ENCODE assay signal across 1 cellular context in the genomic region with DNA sequence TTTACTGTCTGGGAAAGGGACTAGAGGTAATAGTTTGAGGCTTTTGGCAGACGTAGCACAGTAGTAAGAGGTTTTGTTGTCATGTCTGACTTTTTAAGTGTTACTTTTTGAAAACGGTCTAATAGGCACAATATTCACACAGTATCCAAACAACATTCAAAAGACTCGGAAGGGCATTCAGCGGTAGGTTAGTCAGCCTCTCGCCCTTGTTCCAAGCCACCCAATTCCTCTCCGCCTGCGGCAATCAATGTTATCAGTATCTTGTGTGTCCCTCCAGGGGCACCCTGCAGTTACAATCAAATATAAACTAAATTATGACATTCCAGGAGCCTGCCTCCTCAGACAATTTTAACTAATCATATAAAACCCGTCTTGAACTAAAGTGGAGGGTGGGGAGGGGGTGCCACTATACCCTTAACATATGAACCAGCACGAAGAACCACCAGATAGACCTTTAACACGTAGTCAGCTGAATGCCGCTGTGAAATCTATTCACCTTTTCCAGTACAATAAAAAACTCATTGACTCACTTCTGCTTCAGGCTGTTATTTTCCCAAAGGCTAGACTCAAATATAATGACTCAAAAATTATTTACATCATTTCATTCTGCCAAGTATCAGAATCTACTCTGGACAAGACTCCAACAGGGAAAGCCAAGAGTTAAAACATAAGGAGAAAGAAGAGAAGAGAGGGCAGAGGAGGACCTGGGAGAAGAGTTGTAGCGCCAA.
TF ChIP-seq lines count a peak whose summit lies in the region.

No MANE protein-coding gene starts in this region.

TF ChIP-seq in GM12878, 131 proteins besides CTCF, POLR2A, EP300 and RAD21:
- TF ChIP-seq SMC3 (IDR thresholded peaks at IDR 0.05; ENCODE audit: borderline replicate concordance, low read length): no peak
- TF ChIP-seq ZSCAN29 (IDR thresholded peaks at IDR 0.05): no peak
- no peak for TF ChIP-seq ETV6 (conservative IDR thresholded peaks at IDR 0.05 in 1 of 2, IDR thresholded peaks at IDR 0.05 in 1 of 2; ENCODE audit: borderline replicate concordance in 1 of 2, low read depth in 1 of 2)
- TF ChIP-seq NBN (IDR thresholded peaks at IDR 0.05): no peak
- no peak for TF ChIP-seq SREBF1 (IDR thresholded peaks at IDR 0.05; ENCODE audit: low read length)
- TF ChIP-seq SUPT20H (IDR thresholded peaks at IDR 0.05; ENCODE audit: borderline replicate concordance, control insufficient read depth, low read depth, low read length): no peak
- no peak for TF ChIP-seq E2F8 (IDR thresholded peaks at IDR 0.05; ENCODE audit: low read depth, partially characterized antibody)
- no peak for TF ChIP-seq SMARCA5 (IDR thresholded peaks at IDR 0.05)
- TF ChIP-seq WRNIP1 (IDR thresholded peaks at IDR 0.05; ENCODE audit: borderline replicate concordance, low read depth, low read length): no peak
- no peak for TF ChIP-seq STAT1 (conservative IDR thresholded peaks at IDR 0.05)
- TF ChIP-seq, protein P1, sequence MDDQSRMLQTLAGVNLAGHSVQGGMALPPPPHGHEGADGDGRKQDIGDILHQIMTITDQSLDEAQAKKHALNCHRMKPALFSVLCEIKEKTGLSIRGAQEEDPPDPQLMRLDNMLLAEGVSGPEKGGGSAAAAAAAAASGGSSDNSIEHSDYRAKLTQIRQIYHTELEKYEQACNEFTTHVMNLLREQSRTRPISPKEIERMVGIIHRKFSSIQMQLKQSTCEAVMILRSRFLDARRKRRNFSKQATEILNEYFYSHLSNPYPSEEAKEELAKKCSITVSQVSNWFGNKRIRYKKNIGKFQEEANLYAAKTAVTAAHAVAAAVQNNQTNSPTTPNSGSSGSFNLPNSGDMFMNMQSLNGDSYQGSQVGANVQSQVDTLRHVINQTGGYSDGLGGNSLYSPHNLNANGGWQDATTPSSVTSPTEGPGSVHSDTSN (IDR thresholded peaks at IDR 0.05; ENCODE audit: insufficient replicate concordance, low read depth, low read length): no peak
- TF ChIP-seq ZBED1 (IDR thresholded peaks at IDR 0.05; ENCODE audit: borderline replicate concordance): no peak
- TF ChIP-seq ZNF622 (IDR thresholded peaks at IDR 0.05): no peak
- TF ChIP-seq SIN3A (IDR thresholded peaks at IDR 0.05; ENCODE audit: low read depth, low read length): no peak
- no peak for TF ChIP-seq LARP7 (IDR thresholded peaks at IDR 0.05)
- no peak for TF ChIP-seq NFIC (IDR thresholded peaks at IDR 0.05; ENCODE audit: low read depth, low read length)
- TF ChIP-seq CUX1 (IDR thresholded peaks at IDR 0.05; ENCODE audit: insufficient replicate concordance, low read depth, low read length): no peak
